ENCODE assay signal across 8 cellular contexts in the genomic region with DNA sequence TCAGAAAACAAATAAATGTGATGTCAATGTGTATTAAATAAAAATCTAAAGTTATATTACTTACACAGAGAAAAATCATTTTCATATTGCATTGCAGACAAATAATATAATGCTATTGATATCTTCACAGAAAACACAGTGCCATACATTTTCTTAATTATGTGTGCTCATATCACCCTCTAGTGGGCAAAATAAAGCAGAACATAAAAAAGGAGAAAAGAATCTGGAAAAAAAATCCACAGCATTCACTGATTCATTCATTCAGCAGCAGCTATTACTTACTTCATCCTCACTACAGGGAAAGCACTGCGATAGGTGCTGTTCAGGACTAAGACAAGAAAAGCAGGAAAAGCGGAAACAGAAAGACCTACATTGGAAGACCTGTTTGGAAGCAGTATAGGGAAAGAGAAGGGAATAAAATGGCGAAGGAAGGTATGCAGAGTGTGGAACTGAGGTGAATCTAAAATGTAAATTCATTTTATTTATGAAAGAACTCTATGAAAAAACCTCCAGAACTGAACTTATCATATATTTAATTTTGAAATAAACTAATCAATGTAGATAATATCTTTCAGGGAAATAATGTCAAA.
DNase-seq lines count a peak whose midpoint lies in the region; ATAC-seq and TF ChIP-seq lines count a peak whose summit lies in the region.

No MANE protein-coding gene starts in this region.

- H3K9me2 ChIP-seq in PC-3 (replicated peaks; ENCODE audit: low read length): no peaks in the 10 kb centered on the region

- ATAC-seq in HG03432 (IDR thresholded peaks at IDR 0.05; ENCODE audit: unreplicated experiment): peak; percentile 75
- peak; percentile 51 for ATAC-seq in PC-3
- ATAC-seq in psoas muscle: peak in 1 of 4 donors; percentile 48

- no peak overlapping the region for H2AFZ ChIP-seq in PC-3 (ENCODE audit: low read length)

- H3K9me3 ChIP-seq in PC-3 (ENCODE audit: low read length): no peaks in the 10 kb centered on the region
- H3K9me3 ChIP-seq in psoas muscle: no peaks in the 10 kb centered on the region

- H3K4me3 ChIP-seq in PC-3 (ENCODE audit: low read length): no peak overlapping the region
- no peak overlapping the region for H3K4me3 ChIP-seq in psoas muscle

- no TSS peak for BruUV-seq in PC-3 (replicated peaks; lab: Mats Ljungman, UMichigan)

- no peaks in the 10 kb centered on the region for H4K20me1 ChIP-seq in PC-3 (ENCODE audit: low read length)

- H3K27ac ChIP-seq in PC-3 (ENCODE audit: low read length) (no peak overlapping the region), psoas muscle (no peak overlapping the region)

- 89 to 93% (median 89%) methylated on average over 3 of the region's 3 CpGs for WGBS in psoas muscle, 3 donors

- H3K9ac ChIP-seq in PC-3 (ENCODE audit: low read length): no peak overlapping the region

- in situ Hi-C loops in GM13976 (cut with MboI; ENCODE audit: low sequenced_read_pairs, unreplicated experiment): no loop called here

- H3F3A ChIP-seq in PC-3 (ENCODE audit: low read length, unreplicated experiment): no peaks in the 10 kb centered on the region

- no peak for TF ChIP-seq POLR2A in erythroblast (IDR thresholded peaks at IDR 0.05; ENCODE audit: low read length)

- POLR2A ChIA-PET in PC-3 (lab: Charles Lee; ENCODE audit: unreplicated experiment): interaction anchor here (0.5 kb wide), 1 partner anchor 25 kb away, joined by 3 read pairs; no protein-coding TSS in a partner anchor

- CTCF ChIA-PET in PC-3 (lab: Charles Lee): interaction anchor here (0.7 kb wide), 1 partner anchor 163 kb away, joined by 4 read pairs; no protein-coding TSS in a partner anchor

- no peaks in the 10 kb centered on the region for H3K79me2 ChIP-seq in PC-3 (ENCODE audit: low read length)

- intact Hi-C loops in PC-3 (cut with micrococcal nuclease) (loop anchor here (1.0 to 5.0 kb wide), 4 partner anchors 71 to 754 kb away; a partner anchor contains a TSS), psoas muscle (cut with DNase I) (no loop called here)

- TF ChIP-seq CTCF in AG09319 (IDR thresholded peaks at IDR 0.05; ENCODE audit: low read depth, low read length): peak; percentile 62
- no peak for TF ChIP-seq CTCF in GM13976 (IDR thresholded peaks at IDR 0.05; ENCODE audit: borderline replicate concordance, control extremely low read depth, extremely low read depth, insufficient read depth, missing control alignments)
- peak; percentile 81 for TF ChIP-seq CTCF in PC-3 (conservative IDR thresholded peaks at IDR 0.05; ENCODE audit: low read depth, low read length)
- peak; percentile 59 for TF ChIP-seq CTCF in psoas muscle (IDR thresholded peaks at IDR 0.05)

- no peaks in the 10 kb centered on the region for H3K4me1 ChIP-seq in PC-3 (ENCODE audit: insufficient read depth, low read length)
- H3K4me1 ChIP-seq in psoas muscle: no peaks in the 10 kb centered on the region

- H3K36me3 ChIP-seq in PC-3 (ENCODE audit: low read depth, low read length) (no peaks in the 10 kb centered on the region), psoas muscle (ENCODE audit: insufficient read depth in 1 of 2, low read depth in 1 of 2) (peaks cover 0 to 28% of the 10 kb centered on the region in 2 donors)

- no peak overlapping the region for H3K4me2 ChIP-seq in PC-3 (ENCODE audit: low read length)

- peak; percentile 2 for DNase-seq in AG09319 (ENCODE audit: extremely low read depth, low read depth)
- peak; percentile 12 for DNase-seq in GM13976 (ENCODE audit: low spot score)
- peak; percentile 67 for DNase-seq in PC-3
- DNase-seq in erythroblast (lab: John Stamatoyannopoulos, UW): peak; percentile 23 to 55
- DNase-seq in psoas muscle: no peak
- no peak for DNase-seq in activated gamma-delta T cell treated with Interleukin-2 at 50 U/mL for 16 hours
- DNase-seq in effector CD4-positive, alpha-beta T cell: no peak

- H3K27me3 ChIP-seq in PC-3 (ENCODE audit: low read length) (no peaks in the 10 kb centered on the region), psoas muscle (ENCODE audit: insufficient read depth in 3 of 3, low read length in 2 of 3) (no peaks in the 10 kb centered on the region)

Comparison
In these comparisons a context has a peak if more than half of its experiments do, and no peak if none do; other contexts are left out.
1. DNase-seq: peak in AG09319 (single experiment), GM13976 (single experiment), PC-3 (single experiment) and erythroblast (2 of 2); none in psoas muscle (0 of 2), activated gamma-delta T cell treated with Interleukin-2 at 50 U/mL for 16 hours (single experiment) and effector CD4-positive, alpha-beta T cell (single experiment).